In the genomic region with DNA sequence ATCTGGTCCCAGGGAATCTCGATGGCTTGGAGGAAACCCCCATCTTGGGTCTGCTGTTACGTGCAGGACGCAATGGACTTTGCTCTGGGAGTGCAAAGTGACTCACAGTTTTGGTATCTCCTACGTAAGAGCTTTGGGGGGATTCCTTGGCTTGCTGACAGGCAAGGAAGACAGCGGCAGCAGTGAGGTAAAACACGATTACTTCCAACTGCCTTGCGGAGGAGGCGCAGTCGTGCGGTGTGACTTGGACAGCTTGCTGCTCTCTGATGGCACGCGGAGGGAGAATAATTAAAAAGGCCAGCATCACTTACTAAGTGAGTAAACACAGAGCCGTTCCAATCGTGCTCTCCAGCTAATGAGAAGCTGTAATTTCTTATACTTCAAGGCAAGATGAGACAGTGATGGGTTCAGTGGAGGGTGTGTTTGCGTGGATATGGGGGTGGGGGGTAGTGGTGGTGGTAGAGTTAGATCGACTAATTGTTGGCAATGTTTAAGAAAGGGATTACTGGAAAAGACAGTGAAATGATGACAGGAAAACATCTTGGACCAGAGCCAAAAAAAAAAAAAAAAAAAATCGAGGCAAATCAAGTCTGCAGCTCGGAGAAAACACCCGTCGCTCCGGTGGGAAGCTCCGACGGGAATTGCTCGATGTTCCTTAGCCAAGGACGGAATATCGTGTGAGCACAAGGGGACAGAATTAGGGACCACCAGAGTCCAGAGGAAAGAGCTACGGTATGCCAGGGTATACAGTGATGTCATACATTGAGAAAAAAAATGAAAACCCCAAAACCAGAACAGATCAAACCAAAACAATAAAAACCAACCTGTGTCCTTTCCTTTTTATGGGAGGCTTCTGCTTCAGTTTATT, we compare ENCODE assay signal across 1 cellular context.
TF ChIP-seq lines count a peak whose summit lies in the region.

No MANE protein-coding gene starts in this region.

TF ChIP-seq in SK-N-SH, 30 proteins besides CTCF, POLR2A, EP300 and RAD21 (continued from another document):
- TF ChIP-seq GABPA (IDR thresholded peaks at IDR 0.05; ENCODE audit: low read depth) (no peak), TCF12 (IDR thresholded peaks at IDR 0.05) (peak; percentile 61), ELF1 (IDR thresholded peaks at IDR 0.05) (no peak), TEAD4 (IDR thresholded peaks at IDR 0.05; ENCODE audit: borderline replicate concordance, insufficient read depth) (0 out of 2 replicates have a peak, but pooled peaks have one; percentile 44), REST (IDR thresholded peaks at IDR 0.05; ENCODE audit: low read depth, low read length) (no peak), CHD2 (IDR thresholded peaks at IDR 0.05; ENCODE audit: low read length, partially characterized antibody) (no peak), NRF1 (IDR thresholded peaks at IDR 0.05; ENCODE audit: low read depth, low read length) (no peak), NFIC (IDR thresholded peaks at IDR 0.05; ENCODE audit: borderline replicate concordance) (peak; percentile 66), ZBTB33 (IDR thresholded peaks at IDR 0.05; ENCODE audit: borderline replicate concordance, low read depth) (no peak), JUND (IDR thresholded peaks at IDR 0.05) (peak; percentile 82), MXI1 (IDR thresholded peaks at IDR 0.05; ENCODE audit: low read depth, low read length) (peak; percentile 31; the same call in 1 of the 2 replicates), EZH2phosphoT487 (IDR thresholded peaks at IDR 0.05; ENCODE audit: borderline replicate concordance, low read depth) (no peak), FOSL2 (IDR thresholded peaks at IDR 0.05; ENCODE audit: borderline replicate concordance, low read depth) (peak; percentile 55; the same call in 1 of the 2 replicates), RXRA (IDR thresholded peaks at IDR 0.05; ENCODE audit: borderline replicate concordance, low read depth) (no peak), MAX (IDR thresholded peaks at IDR 0.05; ENCODE audit: low read depth) (peak; percentile 52), RCOR1 (IDR thresholded peaks at IDR 0.05; ENCODE audit: low read length) (no peak)
